In the genomic region with DNA sequence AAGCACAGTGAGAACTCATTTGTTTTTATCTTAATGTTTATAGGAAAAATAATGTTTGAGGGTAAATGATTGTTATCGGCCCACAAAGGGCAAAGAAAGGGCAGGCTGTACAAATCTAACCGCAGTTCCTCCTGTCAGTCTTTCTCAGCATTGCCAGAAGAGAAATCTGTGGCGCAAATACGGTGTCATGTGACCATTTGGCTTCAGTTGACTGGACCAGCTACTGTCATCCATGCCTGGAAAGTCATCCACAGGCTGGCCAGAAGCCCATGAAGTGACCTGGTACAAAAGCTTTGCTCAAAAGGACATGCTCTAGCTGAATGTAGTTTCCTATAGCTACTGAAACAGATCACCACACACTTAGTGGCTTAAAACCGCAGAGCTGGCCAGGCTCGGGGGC, we compare ENCODE assay signal across 1 cellular context.
TF ChIP-seq lines count a peak whose summit lies in the region.

No MANE protein-coding gene starts in this region.

TF ChIP-seq in GM12878, 131 proteins besides CTCF, POLR2A, EP300 and RAD21:
- TF ChIP-seq KLF5 (IDR thresholded peaks at IDR 0.05; ENCODE audit: partially characterized antibody) (no peak), BHLHE40 (IDR thresholded peaks at IDR 0.05; ENCODE audit: borderline replicate concordance in 1 of 2, low read depth in 2 of 2, low read length in 1 of 2) (no peak), EGR1 (IDR thresholded peaks at IDR 0.05; ENCODE audit: borderline replicate concordance in 1 of 2, low read depth in 2 of 2, low read length in 2 of 2) (no peak), RAD51 (IDR thresholded peaks at IDR 0.05) (0 out of 2 replicates have a peak, but pooled peaks have one; percentile 31), RELB (IDR thresholded peaks at IDR 0.05; ENCODE audit: low read depth) (no peak)
- TF ChIP-seq, protein P1, sequence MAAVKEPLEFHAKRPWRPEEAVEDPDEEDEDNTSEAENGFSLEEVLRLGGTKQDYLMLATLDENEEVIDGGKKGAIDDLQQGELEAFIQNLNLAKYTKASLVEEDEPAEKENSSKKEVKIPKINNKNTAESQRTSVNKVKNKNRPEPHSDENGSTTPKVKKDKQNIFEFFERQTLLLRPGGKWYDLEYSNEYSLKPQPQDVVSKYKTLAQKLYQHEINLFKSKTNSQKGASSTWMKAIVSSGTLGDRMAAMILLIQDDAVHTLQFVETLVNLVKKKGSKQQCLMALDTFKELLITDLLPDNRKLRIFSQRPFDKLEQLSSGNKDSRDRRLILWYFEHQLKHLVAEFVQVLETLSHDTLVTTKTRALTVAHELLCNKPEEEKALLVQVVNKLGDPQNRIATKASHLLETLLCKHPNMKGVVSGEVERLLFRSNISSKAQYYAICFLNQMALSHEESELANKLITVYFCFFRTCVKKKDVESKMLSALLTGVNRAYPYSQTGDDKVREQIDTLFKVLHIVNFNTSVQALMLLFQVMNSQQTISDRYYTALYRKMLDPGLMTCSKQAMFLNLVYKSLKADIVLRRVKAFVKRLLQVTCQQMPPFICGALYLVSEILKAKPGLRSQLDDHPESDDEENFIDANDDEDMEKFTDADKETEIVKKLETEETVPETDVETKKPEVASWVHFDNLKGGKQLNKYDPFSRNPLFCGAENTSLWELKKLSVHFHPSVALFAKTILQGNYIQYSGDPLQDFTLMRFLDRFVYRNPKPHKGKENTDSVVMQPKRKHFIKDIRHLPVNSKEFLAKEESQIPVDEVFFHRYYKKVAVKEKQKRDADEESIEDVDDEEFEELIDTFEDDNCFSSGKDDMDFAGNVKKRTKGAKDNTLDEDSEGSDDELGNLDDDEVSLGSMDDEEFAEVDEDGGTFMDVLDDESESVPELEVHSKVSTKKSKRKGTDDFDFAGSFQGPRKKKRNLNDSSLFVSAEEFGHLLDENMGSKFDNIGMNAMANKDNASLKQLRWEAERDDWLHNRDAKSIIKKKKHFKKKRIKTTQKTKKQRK (IDR thresholded peaks at IDR 0.05; ENCODE audit: low read depth, low read length): no peak
